In the genomic region with DNA sequence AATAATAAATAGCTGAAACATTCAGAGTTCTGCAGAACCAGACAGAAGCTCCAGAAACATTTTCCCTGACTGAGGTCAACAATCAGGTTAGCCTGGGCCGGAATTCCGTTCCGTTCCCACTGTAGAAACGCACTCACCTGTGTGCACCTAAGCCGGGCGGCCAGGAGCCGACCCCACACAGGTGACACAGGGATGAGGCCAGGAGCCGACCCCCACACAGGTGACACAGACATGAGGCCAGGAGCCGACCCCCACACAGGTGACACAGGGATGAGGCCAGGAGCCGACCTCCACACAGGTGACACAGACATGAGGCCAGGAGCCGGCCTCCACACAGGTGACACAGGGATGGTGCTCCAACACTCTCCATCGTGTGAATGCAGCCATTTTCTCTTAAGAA, we compare ENCODE assay signal across 1 cellular context.
TF ChIP-seq lines count a peak whose summit lies in the region.

No MANE protein-coding gene starts in this region.

TF ChIP-seq in GM23338, 12 proteins besides CTCF, POLR2A, EP300 and RAD21 (continued from another document):
- no peak for TF ChIP-seq ZNF462 (CRISPR knock-in tag; IDR thresholded peaks at IDR 0.05)
- TF ChIP-seq CREB1 (CRISPR knock-in tag; IDR thresholded peaks at IDR 0.05; ENCODE audit: low read depth): no peak
- TF ChIP-seq JUNB (IDR thresholded peaks at IDR 0.05; ENCODE audit: unreplicated experiment): no peak
- no peak for TF ChIP-seq STAT1 (IDR thresholded peaks at IDR 0.05; ENCODE audit: unreplicated experiment)
- no peak for TF ChIP-seq ETS1 (IDR thresholded peaks at IDR 0.05)
- TF ChIP-seq ZNF114 (CRISPR knock-in tag; IDR thresholded peaks at IDR 0.05): no peak
- TF ChIP-seq NANOG (IDR thresholded peaks at IDR 0.05; ENCODE audit: borderline replicate concordance): no peak
